Comparison of ENCODE assay signal across 1 cellular context in the genomic region with DNA sequence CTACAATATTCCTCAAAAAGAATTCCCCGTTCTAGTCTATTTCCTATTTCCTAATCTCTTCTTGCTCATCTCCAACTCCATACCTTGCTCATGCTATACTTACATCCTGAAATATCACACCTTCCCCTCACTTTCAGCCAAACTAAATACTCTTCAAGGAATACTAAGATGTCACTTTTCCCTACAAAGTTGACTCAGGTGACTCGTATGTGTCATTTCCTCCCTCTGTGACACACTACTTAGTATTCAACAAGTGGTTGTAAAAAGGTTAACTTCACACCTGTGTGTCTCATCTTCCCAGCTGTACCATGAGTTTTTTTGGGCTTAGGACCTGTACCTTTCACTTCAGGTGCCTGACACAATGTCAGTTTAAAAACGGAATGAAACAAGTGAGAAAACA.
TF ChIP-seq lines count a peak whose summit lies in the region.

No MANE protein-coding gene starts in this region.

TF ChIP-seq in HCT116, 20 proteins besides CTCF, POLR2A, EP300 and RAD21 (continued from another document):
- TF ChIP-seq, protein P1, sequence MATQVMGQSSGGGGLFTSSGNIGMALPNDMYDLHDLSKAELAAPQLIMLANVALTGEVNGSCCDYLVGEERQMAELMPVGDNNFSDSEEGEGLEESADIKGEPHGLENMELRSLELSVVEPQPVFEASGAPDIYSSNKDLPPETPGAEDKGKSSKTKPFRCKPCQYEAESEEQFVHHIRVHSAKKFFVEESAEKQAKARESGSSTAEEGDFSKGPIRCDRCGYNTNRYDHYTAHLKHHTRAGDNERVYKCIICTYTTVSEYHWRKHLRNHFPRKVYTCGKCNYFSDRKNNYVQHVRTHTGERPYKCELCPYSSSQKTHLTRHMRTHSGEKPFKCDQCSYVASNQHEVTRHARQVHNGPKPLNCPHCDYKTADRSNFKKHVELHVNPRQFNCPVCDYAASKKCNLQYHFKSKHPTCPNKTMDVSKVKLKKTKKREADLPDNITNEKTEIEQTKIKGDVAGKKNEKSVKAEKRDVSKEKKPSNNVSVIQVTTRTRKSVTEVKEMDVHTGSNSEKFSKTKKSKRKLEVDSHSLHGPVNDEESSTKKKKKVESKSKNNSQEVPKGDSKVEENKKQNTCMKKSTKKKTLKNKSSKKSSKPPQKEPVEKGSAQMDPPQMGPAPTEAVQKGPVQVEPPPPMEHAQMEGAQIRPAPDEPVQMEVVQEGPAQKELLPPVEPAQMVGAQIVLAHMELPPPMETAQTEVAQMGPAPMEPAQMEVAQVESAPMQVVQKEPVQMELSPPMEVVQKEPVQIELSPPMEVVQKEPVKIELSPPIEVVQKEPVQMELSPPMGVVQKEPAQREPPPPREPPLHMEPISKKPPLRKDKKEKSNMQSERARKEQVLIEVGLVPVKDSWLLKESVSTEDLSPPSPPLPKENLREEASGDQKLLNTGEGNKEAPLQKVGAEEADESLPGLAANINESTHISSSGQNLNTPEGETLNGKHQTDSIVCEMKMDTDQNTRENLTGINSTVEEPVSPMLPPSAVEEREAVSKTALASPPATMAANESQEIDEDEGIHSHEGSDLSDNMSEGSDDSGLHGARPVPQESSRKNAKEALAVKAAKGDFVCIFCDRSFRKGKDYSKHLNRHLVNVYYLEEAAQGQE (IDR thresholded peaks at IDR 0.05; ENCODE audit: low read depth): no peak
- TF ChIP-seq ELF1 (IDR thresholded peaks at IDR 0.05; ENCODE audit: borderline replicate concordance, low read depth) (no peak), SRF (IDR thresholded peaks at IDR 0.05; ENCODE audit: low read depth) (peak; percentile 69; the same call in 1 of the 2 replicates), SP1 (IDR thresholded peaks at IDR 0.05; ENCODE audit: low read depth) (peak; percentile 89), CEBPB (IDR thresholded peaks at IDR 0.05; ENCODE audit: low read depth) (peak; percentile 63), FOSL1 (IDR thresholded peaks at IDR 0.05; ENCODE audit: low read depth) (peak; percentile 91), YY1 (IDR thresholded peaks at IDR 0.05; ENCODE audit: extremely low read depth, insufficient replicate concordance, low read depth, low read length) (no peak), JUND (IDR thresholded peaks at IDR 0.05) (peak; percentile 90)
